ENCODE assay signal across 23 cellular contexts in genomic region chr5:135248801-135249231, GRCh38.
DNase-seq lines count a peak whose midpoint lies in the region; ATAC-seq lines count a peak whose summit lies in the region.
"Had no signal": no experiment of that assay in that cellular context is flagged by ENCODE, and none has a peak within 500 bp of the region (broad histone marks: within the 10 kb centered on the region; RNA-seq: fewer than 3 reads in every experiment).

No MANE protein-coding gene starts in this region.

- no peak overlapping the region for H3K4me3 Mint-ChIP-seq in activated CD4-positive, alpha-beta memory T cell treated with anti-CD3 and anti-CD28 coated beads, Interleukin-2, amount 10 ng/mL, durations not matched to agents 7 days and 5 days
- H3K4me3 Mint-ChIP-seq: activated naive CD4-positive, alpha-beta T cell treated with anti-CD3 and anti-CD28 coated beads for 36 hours; H9; immature natural killer cell; stimulated activated memory B cell treated with anti-CD40 and anti-IgM and Interleukin-4, amounts not matched to agents 10 μg/mL and 1 μg/mL and 100 μg/mL, for 72 hours had no signal

- no peaks in the 10 kb centered on the region for H3K9me3 Mint-ChIP-seq in activated CD4-positive, alpha-beta memory T cell treated with anti-CD3 and anti-CD28 coated beads, Interleukin-2, amount 10 ng/mL, durations not matched to agents 7 days and 5 days
- H3K9me3 Mint-ChIP-seq: activated naive CD4-positive, alpha-beta T cell treated with anti-CD3 and anti-CD28 coated beads for 36 hours; H9; immature natural killer cell had no signal

- POLR2A ChIA-PET in activated CD4-positive, alpha-beta memory T cell treated with anti-CD3 and anti-CD28 coated beads, Interleukin-2, amount 10 ng/mL, durations not matched to agents 7 days and 5 days (lab: Charles Lee): no interaction called here

- H3K4me1 Mint-ChIP-seq in activated CD4-positive, alpha-beta memory T cell treated with anti-CD3 and anti-CD28 coated beads, Interleukin-2, amount 10 ng/mL, durations not matched to agents 7 days and 5 days: peaks cover 6% of the 10 kb centered on the region
- H3K4me1 Mint-ChIP-seq: immature natural killer cell; stimulated activated memory B cell treated with anti-CD40 and anti-IgM and Interleukin-4, amounts not matched to agents 10 μg/mL and 1 μg/mL and 100 μg/mL, for 72 hours had no signal

- H3K27me3 ChIP-seq in H7 (ENCODE audit: control insufficient read depth, insufficient read depth, low read length): peaks cover 1% of the 10 kb centered on the region

- H3K36me3 Mint-ChIP-seq in activated CD4-positive, alpha-beta memory T cell treated with anti-CD3 and anti-CD28 coated beads, Interleukin-2, amount 10 ng/mL, durations not matched to agents 7 days and 5 days (ENCODE audit: low read depth): no peaks in the 10 kb centered on the region
- H3K36me3 Mint-ChIP-seq: immature natural killer cell; stimulated activated memory B cell treated with anti-CD40 and anti-IgM and Interleukin-4, amounts not matched to agents 10 μg/mL and 1 μg/mL and 100 μg/mL, for 72 hours had no signal

- no peak for ATAC-seq in left lobe of liver
- ATAC-seq in GM18519 (IDR thresholded peaks at IDR 0.05; ENCODE audit: low FRiP score, unreplicated experiment): no peak
- ATAC-seq: left ventricle myocardium superior; mucosa of descending colon; stimulated activated memory B cell treated with anti-CD40 and anti-IgM and Interleukin-4, amounts not matched to agents 10 μg/mL and 1 μg/mL and 100 μg/mL, for 72 hours had no signal

- DNase-seq in H7: peak; percentile 9
- DNase-seq in activated CD4-positive, alpha-beta memory T cell treated with anti-CD3 and anti-CD28 coated beads, Interleukin-2, amount 10 ng/mL, durations not matched to agents 7 days and 5 days: peak; percentile 15
- DNase-seq in left lobe of liver (ENCODE audit: low spot score): peak; percentile 23
- DNase-seq in stimulated activated CD8-positive, alpha-beta memory T cell treated with anti-CD3 and anti-CD28 coated beads, Interleukin-4, amount 100 ng/mL, for 48 hours: peak; percentile 7
- DNase-seq in hippocampal formation (lab: John Stamatoyannopoulos, UW): no peak
- no peak for DNase-seq in T-helper 2 cell
- DNase-seq: activated CD4-positive, alpha-beta T cell treated with anti-CD3 and anti-CD28 coated beads, Interleukin-2, amount 50 U/mL, for 1 hour; activated T-cell treated with anti-CD3 and anti-CD28 coated beads, Interleukin-2, amount 50 U/mL, for 1 hour; DND-41; foreskin fibroblast; H9; immature natural killer cell; KG1; left ventricle myocardium superior; mucosa of descending colon; NCI-H146; NCI-H524 had no signal

- CTCF ChIA-PET in activated CD4-positive, alpha-beta memory T cell treated with anti-CD3 and anti-CD28 coated beads, Interleukin-2, amount 10 ng/mL, durations not matched to agents 7 days and 5 days (lab: Charles Lee): no interaction called here

- H3K27ac Mint-ChIP-seq in activated CD4-positive, alpha-beta memory T cell treated with anti-CD3 and anti-CD28 coated beads, Interleukin-2, amount 10 ng/mL, durations not matched to agents 7 days and 5 days: no peak overlapping the region
- H3K27ac Mint-ChIP-seq: activated naive CD4-positive, alpha-beta T cell treated with anti-CD3 and anti-CD28 coated beads for 36 hours; H9; immature natural killer cell; stimulated activated memory B cell treated with anti-CD40 and anti-IgM and Interleukin-4, amounts not matched to agents 10 μg/mL and 1 μg/mL and 100 μg/mL, for 72 hours had no signal

- no peaks in the 10 kb centered on the region for H3K36me3 ChIP-seq in H7 (replicated peaks; ENCODE audit: control insufficient read depth, insufficient read depth, low read length)
- H3K36me3 ChIP-seq: prostate gland, thoracic aorta had no signal

- no peak overlapping the region for H3K4me3 ChIP-seq in H7 (ENCODE audit: insufficient read depth, low read depth, low read length)
- H3K4me3 ChIP-seq: mucosa of descending colon, prostate gland, SK-N-MC, thoracic aorta had no signal

- H3K27me3 Mint-ChIP-seq in activated CD4-positive, alpha-beta memory T cell treated with anti-CD3 and anti-CD28 coated beads, Interleukin-2, amount 10 ng/mL, durations not matched to agents 7 days and 5 days: no peaks in the 10 kb centered on the region

Comparison
In these comparisons a context has a peak if more than half of its experiments do, and no peak if none do; other contexts are left out.
1. DNase-seq: peak in H7 (single experiment), activated CD4-positive, alpha-beta memory T cell treated with anti-CD3 and anti-CD28 coated beads, Interleukin-2, amount 10 ng/mL, durations not matched to agents 7 days and 5 days (single experiment), left lobe of liver (single experiment) and stimulated activated CD8-positive, alpha-beta memory T cell treated with anti-CD3 and anti-CD28 coated beads, Interleukin-4, amount 100 ng/mL, for 48 hours (single experiment); none in hippocampal formation (0 of 2) and T-helper 2 cell (0 of 5).